In genomic region chr10:955127-955819, GRCh38 we compare ENCODE assay signal across 20 cellular contexts. TPM values are rescaled to one million over a fixed set of nuclear protein-coding genes. Genes with fewer than 3 reads are reported as not detected.
DNase-seq lines count a peak whose midpoint lies in the region; ATAC-seq and TF ChIP-seq lines count a peak whose summit lies in the region.
"Had no signal": no experiment of that assay in that cellular context is flagged by ENCODE, and none has a peak within 500 bp of the region (broad histone marks: within the 10 kb centered on the region; RNA-seq: fewer than 3 reads in every experiment).

No MANE protein-coding gene starts in this region.

- peaks cover 5% of the 10 kb centered on the region for H3K27me3 Mint-ChIP-seq in glutamatergic neuron (ENCODE audit: unreplicated experiment)

- no peak for ATAC-seq in HG03521 (IDR thresholded peaks at IDR 0.05; ENCODE audit: unreplicated experiment)
- ATAC-seq: T-cell had no signal

- H4K12ac ChIP-seq in trophoblast cell (ENCODE audit: low read depth, low read length): no peak overlapping the region

- H3K4me1 ChIP-seq in esophagus (ENCODE audit: control insufficient read depth in 2 of 2, insufficient read depth in 2 of 2, low read length in 1 of 2) (peaks cover 0 to 2% of the 10 kb centered on the region in 2 donors), trophoblast cell (ENCODE audit: control insufficient read depth in 1 of 2, insufficient read depth in 2 of 2, low read length in 2 of 2) (no peaks in the 10 kb centered on the region)
- H3K4me1 ChIP-seq: adrenal gland, left ventricle myocardium inferior, suprapubic skin had no signal

- H3K4me2 ChIP-seq in trophoblast cell (ENCODE audit: low read length): no peak overlapping the region

- no peak overlapping the region for H2BK12ac ChIP-seq in trophoblast cell (ENCODE audit: low read length)

- H3K27ac Mint-ChIP-seq in glutamatergic neuron (ENCODE audit: unreplicated experiment): no peak overlapping the region
- H3K27ac Mint-ChIP-seq: activated T-cell treated with anti-CD3 and anti-CD28 coated beads, Interleukin-2, amount 50 U/mL, for 24 hours; IgD-negative memory B cell; T-cell had no signal

- no peaks in the 10 kb centered on the region for H3K79me1 ChIP-seq in trophoblast cell (ENCODE audit: low read length)

- H3K4me3 ChIP-seq in H7 (ENCODE audit: insufficient read depth, low read depth, low read length) (no peak overlapping the region), esophagus (ENCODE audit: low read depth in 1 of 2, low read length in 2 of 2) (no peak overlapping the region), trophoblast cell (ENCODE audit: low read depth, low read length) (no peak overlapping the region)
- H3K4me3 ChIP-seq: adrenal gland, cardiac muscle cell, left ventricle myocardium inferior, suprapubic skin had no signal

- no peak overlapping the region for H3K4ac ChIP-seq in trophoblast cell (ENCODE audit: low read depth, low read length)

- H3K9me3 Mint-ChIP-seq in glutamatergic neuron (ENCODE audit: unreplicated experiment): no peaks in the 10 kb centered on the region
- H3K9me3 Mint-ChIP-seq: activated T-cell treated with anti-CD3 and anti-CD28 coated beads, Interleukin-2, amount 50 U/mL, for 24 hours; CD8-positive, alpha-beta memory T cell; IgD-negative memory B cell; nephron; T-cell had no signal

- H3K27ac ChIP-seq in esophagus (ENCODE audit: low read depth in 2 of 2, low read length in 1 of 2) (peak overlapping the region; percentile 76 to 79), trophoblast cell (ENCODE audit: low read depth, low read length) (no peak overlapping the region)
- H3K27ac ChIP-seq: adrenal gland, cardiac muscle cell, left ventricle myocardium inferior, suprapubic skin had no signal

- no peak overlapping the region for H2AK5ac ChIP-seq in trophoblast cell (ENCODE audit: low read length)

- peak; percentile 4 for DNase-seq in DMS153 (lab: John Stamatoyannopoulos, UW)
- DNase-seq in H7: peak; percentile 51
- DNase-seq in posterior vena cava (ENCODE audit: low spot score): peak; percentile 20
- no peak for DNase-seq in trophoblast cell
- no peak for DNase-seq in glutamatergic neuron
- DNase-seq: activated CD8-positive, alpha-beta memory T cell treated with anti-CD3 and anti-CD28 coated beads for 24 hours; activated T-cell treated with anti-CD3 and anti-CD28 coated beads, Interleukin-2, amount 50 U/mL, for 24 hours; CD8-positive, alpha-beta memory T cell; cortex of kidney; GOT3; left ventricle myocardium inferior; NCI-H345; T-cell had no signal

- intact Hi-C loops in posterior vena cava (cut with DNase I): no loop called here

- H2BK5ac ChIP-seq in trophoblast cell (ENCODE audit: low read depth, low read length, poor library complexity): no peak overlapping the region

- no peak overlapping the region for H3K14ac ChIP-seq in trophoblast cell (ENCODE audit: low read length)

- H3K4me3 Mint-ChIP-seq in glutamatergic neuron (ENCODE audit: unreplicated experiment): no peak overlapping the region
- H3K4me3 Mint-ChIP-seq: activated T-cell treated with anti-CD3 and anti-CD28 coated beads, Interleukin-2, amount 50 U/mL, for 24 hours; CD8-positive, alpha-beta memory T cell; IgD-negative memory B cell; nephron; T-cell had no signal

- H3K9ac ChIP-seq in trophoblast cell (ENCODE audit: low read length): no peak overlapping the region

- H3K9me3 ChIP-seq in esophagus (ENCODE audit: control insufficient read depth in 2 of 2, insufficient read depth in 1 of 2, low read depth in 1 of 2, low read length in 1 of 2) (no peaks in the 10 kb centered on the region), trophoblast cell (ENCODE audit: insufficient read depth, low read depth, low read length) (no peaks in the 10 kb centered on the region)
- H3K9me3 ChIP-seq: adrenal gland, left ventricle myocardium inferior, suprapubic skin had no signal

- no peaks in the 10 kb centered on the region for H3K27me3 ChIP-seq in H7 (ENCODE audit: control insufficient read depth, insufficient read depth, low read length)
- no peaks in the 10 kb centered on the region for H3K27me3 ChIP-seq in esophagus (ENCODE audit: control insufficient read depth in 1 of 2, insufficient read depth in 2 of 2, low read length in 2 of 2)
- no peaks in the 10 kb centered on the region for H3K27me3 ChIP-seq in trophoblast cell (ENCODE audit: insufficient read depth, low read length)
- H3K27me3 ChIP-seq: adrenal gland, cardiac muscle cell had no signal

- TF ChIP-seq CTCF in glutamatergic neuron (IDR thresholded peaks at IDR 0.05; ENCODE audit: partially characterized antibody, unreplicated experiment): no peak

- no peak overlapping the region for H4K91ac ChIP-seq in trophoblast cell (ENCODE audit: low read depth, low read length)

- no peak overlapping the region for H4K8ac ChIP-seq in trophoblast cell (ENCODE audit: low read depth, low read length)

- no peak overlapping the region for H2AFZ ChIP-seq in trophoblast cell (ENCODE audit: insufficient read depth, low read length, poor library complexity)

- no peaks in the 10 kb centered on the region for H3K36me3 ChIP-seq in H7 (replicated peaks; ENCODE audit: control insufficient read depth, insufficient read depth, low read length)
- no peaks in the 10 kb centered on the region for H3K36me3 ChIP-seq in esophagus (ENCODE audit: control insufficient read depth in 2 of 2, insufficient read depth in 2 of 2, low read length in 1 of 2)
- no peaks in the 10 kb centered on the region for H3K36me3 ChIP-seq in trophoblast cell (ENCODE audit: control insufficient read depth in 1 of 2, insufficient read depth in 2 of 2, low read length in 2 of 2)
- H3K36me3 ChIP-seq: adrenal gland, cardiac muscle cell, left ventricle myocardium inferior, suprapubic skin had no signal

- H2BK120ac ChIP-seq in trophoblast cell (ENCODE audit: insufficient read depth, low read length, poor library complexity): no peak overlapping the region

- no peaks in the 10 kb centered on the region for H3K36me3 Mint-ChIP-seq in glutamatergic neuron (ENCODE audit: unreplicated experiment)
- H3K36me3 Mint-ChIP-seq: CD8-positive, alpha-beta memory T cell; T-cell had no signal

- WGBS in esophagus, 2 donors: 32 to 38% methylated on average over 13 of the region's 13 CpGs
- WGBS in trophoblast cell (ENCODE audit: extremely low coverage, insufficient coverage, insufficient read length): no CpG with 5 or more reads among the region's 13 CpGs

- H3K18ac ChIP-seq in trophoblast cell (ENCODE audit: low read length): no peak overlapping the region

- no peak overlapping the region for H3K23ac ChIP-seq in trophoblast cell (ENCODE audit: low read length)

- no peaks in the 10 kb centered on the region for H3K79me2 ChIP-seq in trophoblast cell (ENCODE audit: control insufficient read depth, insufficient read depth, low read length, poor library complexity)

- no peaks in the 10 kb centered on the region for H3K4me1 Mint-ChIP-seq in glutamatergic neuron (ENCODE audit: low read depth, unreplicated experiment)
- H3K4me1 Mint-ChIP-seq: CD8-positive, alpha-beta memory T cell; nephron; T-cell had no signal

RNA-seq across cellular contexts. Expression of gene LARP4B, which starts 23.8 kb away (rescaled TPM):
- 31.3 and 36.9 TPM in 2 replicates for total RNA-seq in H7 (2014; rRNA removed; shearing (Covaris generic))
- 10 to 100 TPM; 19.7 to 22.4 TPM for polyA plus RNA-seq in esophagus
- total RNA-seq in posterior vena cava (10 to 100 TPM; 49.6 to 57.8 TPM), glutamatergic neuron (ENCODE audit: unreplicated experiment) (65.6 TPM)
- 36.4 and 38.8 TPM in 2 replicates for polyA plus RNA-seq in trophoblast cell (2013)

RNA-seq across cellular contexts. Expression of gene GTPBP4, which starts 33.0 kb away (rescaled TPM):
- total RNA-seq in H7 (2014; rRNA removed; shearing (Covaris generic)): 40.8 and 53.7 TPM in 2 replicates
- 10 to 100 TPM in 1 of 2 donors, 1 to 10 TPM in 1; 9.8 to 29.4 TPM for polyA plus RNA-seq in esophagus
- 10 to 100 TPM; 35.3 to 42.3 TPM for total RNA-seq in posterior vena cava
- polyA plus RNA-seq in trophoblast cell (2013): 43.9 and 45.1 TPM in 2 replicates
- 45.4 TPM for total RNA-seq in glutamatergic neuron (ENCODE audit: unreplicated experiment)

Comparison
In these comparisons a context has a peak if more than half of its experiments do, and no peak if none do; other contexts are left out.
1. DNase-seq: peak in DMS153 (single experiment), H7 (single experiment) and posterior vena cava (single experiment); none in trophoblast cell (0 of 2) and glutamatergic neuron (single experiment).